In genomic region chr20:20070871-20071726, GRCh38 we compare ENCODE assay signal across 17 cellular contexts. TPM values are rescaled to one million over a fixed set of nuclear protein-coding genes. Genes with fewer than 3 reads are reported as not detected.
"Had no signal": no experiment of that assay in that cellular context is flagged by ENCODE, and none has a peak within 500 bp of the region (broad histone marks: within the 10 kb centered on the region; RNA-seq: fewer than 3 reads in every experiment).

No MANE protein-coding gene starts in this region.

- H3K4me1 ChIP-seq: suprapubic skin, upper lobe of right lung had no signal

- ATAC-seq: natural killer cell; sciatic nerve; stimulated activated naive CD8-positive, alpha-beta T cell treated with anti-CD3 and anti-CD28 coated beads, Interleukin-15, Interleukin-2, amounts not matched to agents 100 U/mL and 50 U/mL, for 24 hours; upper lobe of right lung had no signal

- H3K4me3 ChIP-seq: hepatocyte, suprapubic skin, upper lobe of right lung had no signal

- H3K9me3 ChIP-seq: suprapubic skin, upper lobe of right lung had no signal

- H3K36me3 ChIP-seq: brain microvascular endothelial cell, suprapubic skin, upper lobe of right lung had no signal

- DNase-seq: activated CD4-positive, alpha-beta T cell treated with anti-CD3 and anti-CD28 coated beads, Interleukin-2, amount 10 ng/mL, durations not matched to agents 7 days and 5 days; activated CD4-positive, CD25-positive, alpha-beta regulatory T cell; activated CD8-positive, alpha-beta memory T cell treated with anti-CD3 and anti-CD28 coated beads for 24 hours; activated naive CD4-positive, alpha-beta T cell treated with anti-CD3 and anti-CD28 coated beads, Interleukin-2, amount 10 ng/mL, durations not matched to agents 7 days and 5 days; brain microvascular endothelial cell; kidney glomerular epithelial cell; mammary epithelial cell; natural killer cell; nucleus accumbens; stimulated activated naive CD8-positive, alpha-beta T cell treated with anti-CD3 and anti-CD28 coated beads, Interleukin-15, Interleukin-2, amounts not matched to agents 100 U/mL and 50 U/mL, for 24 hours; T-helper 2 cell; upper lobe of right lung had no signal

- H3K27me3 ChIP-seq: brain microvascular endothelial cell, suprapubic skin had no signal

- H3K27ac ChIP-seq: brain microvascular endothelial cell, hepatocyte, suprapubic skin, upper lobe of right lung had no signal

RNA-seq across cellular contexts. Expression of gene CFAP61, which starts 18.8 kb away (rescaled TPM):
- total RNA-seq: activated CD4-positive, alpha-beta T cell treated with anti-CD3 and anti-CD28 coated beads, Interleukin-2, amount 10 ng/mL, durations not matched to agents 7 days and 5 days; activated T-helper 2 cell treated with anti-CD3 and anti-CD28 coated beads, Interferon-gamma antibody, Interleukin-2, Interleukin-4, amounts not matched to agents 10 μg/mL and 5 μg/mL and 100 μg/mL, durations not matched to agents 14 hours and 24 hours and 36 hours; endothelial cell of umbilical vein; upper lobe of right lung had no signal
- polyA plus RNA-seq: endothelial cell of umbilical vein, hepatocyte had no signal
